Comparison of ENCODE assay signal across 8 cellular contexts in the genomic region with DNA sequence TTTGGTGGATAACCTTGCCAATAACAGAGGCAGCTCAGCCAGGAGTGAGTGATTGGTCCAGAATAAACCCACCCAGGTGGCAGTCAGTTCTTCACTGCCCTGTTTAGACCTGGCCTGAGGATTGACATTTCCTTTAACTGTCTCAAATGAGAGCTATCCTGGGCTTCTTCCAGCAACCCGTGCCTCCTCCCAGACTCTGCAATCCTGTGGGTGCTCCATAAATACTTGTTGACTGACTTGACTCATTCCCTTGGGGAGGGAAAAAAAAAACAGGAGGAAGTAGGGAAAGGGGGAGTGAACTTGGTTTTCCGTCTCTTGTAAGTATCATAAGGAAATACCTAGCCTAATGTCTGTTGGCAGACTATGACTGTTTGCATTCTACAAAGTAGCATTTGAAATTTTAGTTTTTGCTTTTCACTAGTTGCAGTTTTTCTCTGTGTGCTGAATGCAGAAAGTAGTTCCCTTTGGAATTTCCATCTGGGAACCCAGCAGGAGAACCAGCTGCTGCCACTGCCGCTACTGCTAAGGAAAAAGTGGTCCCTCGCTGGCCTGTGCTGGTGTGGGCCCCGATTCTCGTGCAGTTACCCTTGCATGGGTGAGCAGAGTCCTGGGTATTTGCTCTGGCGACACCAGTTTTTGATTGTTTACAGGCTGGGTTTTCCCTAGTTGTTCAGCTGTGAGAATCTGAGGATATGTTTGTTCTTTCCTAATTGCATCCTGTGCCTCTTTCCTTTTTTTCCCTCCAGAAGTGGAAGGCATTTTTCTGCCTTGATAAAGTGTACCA.
DNase-seq lines count a peak whose midpoint lies in the region; FAIRE-seq and TF ChIP-seq lines count a peak whose summit lies in the region.

No MANE protein-coding gene starts in this region.

- no peaks in the 10 kb centered on the region for H3K9me3 ChIP-seq in iPS-15b (ENCODE audit: control insufficient read depth, insufficient read depth, low read length)

- no peak overlapping the region for H3K4me3 ChIP-seq in iPS-15b (ENCODE audit: low read depth, low read length)

- TF ChIP-seq CTCF in MCF 10A (IDR thresholded peaks at IDR 0.05; ENCODE audit: unreplicated experiment) (no peak), GM10266 (IDR thresholded peaks at IDR 0.05; ENCODE audit: control insufficient read depth, insufficient read depth, low read depth, missing control alignments) (no peak)

- intact Hi-C loops in MCF 10A (cut with micrococcal nuclease), result no loop called here

- peak; percentile 82 for DNase-seq in HTR-8/SVneo (ENCODE audit: insufficient read length, low spot score)
- DNase-seq in MCF 10A (ENCODE audit: unreplicated experiment), result peak; percentile 76
- DNase-seq in stromal cell of bone marrow (ENCODE audit: low read depth), result peak; percentile 93
- no peak for DNase-seq in GM10266 (ENCODE audit: extremely low spot score)
- no peak for DNase-seq in SKM-1 (lab: John Stamatoyannopoulos, UW; ENCODE audit: unreplicated experiment)
- no peak for DNase-seq in amygdala (lab: John Stamatoyannopoulos, UW)
- no peak for DNase-seq in stimulated activated CD4-positive, alpha-beta T cell treated with anti-CD3 and anti-CD28 coated beads, Interleukin-2, amount 100 ng/mL, for 48 hours

- POLR2A ChIA-PET in MCF 10A (lab: Yijun Ruan, JAX), result no interaction called here

- no peaks in the 10 kb centered on the region for H3K36me3 Mint-ChIP-seq in MCF 10A (ENCODE audit: insufficient read depth, unreplicated experiment)

- no peak overlapping the region for H3K4me3 Mint-ChIP-seq in MCF 10A (ENCODE audit: unreplicated experiment)

- H3K36me3 ChIP-seq in iPS-15b (ENCODE audit: control insufficient read depth, insufficient read depth, low read length), result no peaks in the 10 kb centered on the region

- peak; percentile 89 for FAIRE-seq in HTR-8/SVneo (lab: Jason Lieb, UNC)

- H3K4me1 Mint-ChIP-seq in MCF 10A (ENCODE audit: insufficient read depth, unreplicated experiment), result peaks cover 8% of the 10 kb centered on the region

- peak overlapping the region; percentile 3 for H3K9ac ChIP-seq in iPS-15b (ENCODE audit: low read depth, low read length)

- no peaks in the 10 kb centered on the region for H3K27me3 Mint-ChIP-seq in MCF 10A (ENCODE audit: insufficient read depth, unreplicated experiment)

- CTCF ChIA-PET in MCF 10A (lab: Yijun Ruan, JAX), result interaction anchor here (0.7 to 4.0 kb wide), 4 partner anchors 17 to 182 kb away, joined by 3 to 37 read pairs (median 8); no protein-coding TSS in a partner anchor

- H3K27ac Mint-ChIP-seq in MCF 10A (ENCODE audit: low read depth, unreplicated experiment), result no peak overlapping the region

- BruUV-seq in MCF 10A (replicated peaks; lab: Mats Ljungman, UMichigan), result no TSS peak

- no peaks in the 10 kb centered on the region for H3K27me3 ChIP-seq in iPS-15b (ENCODE audit: control insufficient read depth, insufficient read depth, low read length)

- no peaks in the 10 kb centered on the region for H3K9me3 Mint-ChIP-seq in MCF 10A (ENCODE audit: unreplicated experiment)

- peaks cover 51% of the 10 kb centered on the region for H3K4me1 ChIP-seq in iPS-15b (ENCODE audit: control insufficient read depth, insufficient read depth, low read length)

Comparison
In these comparisons a context has a peak if more than half of its experiments do, and no peak if none do; other contexts are left out.
1. DNase-seq: peak in HTR-8/SVneo (single experiment), MCF 10A (single experiment) and stromal cell of bone marrow (single experiment); none in GM10266 (single experiment), SKM-1 (single experiment), amygdala (0 of 56) and stimulated activated CD4-positive, alpha-beta T cell treated with anti-CD3 and anti-CD28 coated beads, Interleukin-2, amount 100 ng/mL, for 48 hours (0 of 2).